9 cellular contexts compared by ENCODE assay signal in the genomic region with DNA sequence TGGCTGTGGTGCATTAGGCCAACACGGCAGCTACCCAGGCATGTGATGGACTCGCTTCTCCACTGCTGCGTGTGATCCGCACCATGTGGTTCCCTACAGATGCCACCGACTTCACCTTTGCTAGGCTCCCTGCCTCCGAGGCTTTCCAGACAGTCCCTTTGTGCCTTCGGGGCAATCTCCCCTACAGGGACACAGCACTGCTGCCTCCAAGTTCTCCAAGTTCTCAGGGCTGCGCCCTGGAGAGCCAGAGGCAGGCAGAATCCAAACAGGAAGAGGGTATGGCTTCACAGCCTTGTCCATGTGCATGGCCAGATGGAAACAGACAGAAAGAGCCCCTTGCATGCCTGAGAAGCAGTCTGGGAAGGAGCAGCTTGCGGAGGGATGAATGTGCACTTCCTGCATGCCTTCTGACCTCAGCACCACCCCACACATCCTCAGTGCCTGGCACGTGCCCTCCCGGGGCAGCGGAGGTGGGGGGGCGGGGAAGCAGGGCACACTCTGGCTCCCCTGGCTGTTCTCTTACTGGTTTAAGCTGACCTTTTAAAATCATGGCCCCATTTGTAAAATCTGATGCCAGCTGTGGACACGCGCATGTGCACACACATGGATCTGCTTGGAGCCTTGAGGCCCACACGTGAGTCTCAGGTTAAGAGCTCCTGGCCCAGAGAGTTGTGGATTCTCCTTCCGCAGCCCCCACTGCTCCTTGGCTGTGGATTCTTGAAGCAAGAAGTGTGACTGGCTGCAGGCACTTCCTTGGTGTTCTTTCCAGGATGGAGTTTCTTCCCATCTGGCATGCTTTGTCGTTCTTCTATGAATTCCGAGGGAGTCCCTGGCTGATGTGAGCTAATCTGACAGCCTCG. TPM values are rescaled to one million over a fixed set of nuclear protein-coding genes. Genes with fewer than 3 reads are reported as not detected.
DNase-seq lines count a peak whose midpoint lies in the region; ATAC-seq and TF ChIP-seq lines count a peak whose summit lies in the region.
"Had no signal": no experiment of that assay in that cellular context is flagged by ENCODE, and none has a peak within 500 bp of the region (broad histone marks: within the 10 kb centered on the region; RNA-seq: fewer than 3 reads in every experiment).

No MANE protein-coding gene starts in this region.

- no peaks in the 10 kb centered on the region for H3K36me3 ChIP-seq in MM.1S (replicated peaks; ENCODE audit: insufficient read depth, low read length)

- peaks cover 19% of the 10 kb centered on the region; the same call in 1 of the 2 replicates for H3K79me2 ChIP-seq in MM.1S (ENCODE audit: low read length)

- H3F3A ChIP-seq in MM.1S (ENCODE audit: insufficient read depth, low read length) = peaks cover 20% of the 10 kb centered on the region

- H3K9ac ChIP-seq in MM.1S (ENCODE audit: low read length) = no peak overlapping the region

- H3K4me3 Mint-ChIP-seq in effector memory CD8-positive, alpha-beta T cell = no peak overlapping the region

- no peaks in the 10 kb centered on the region for H3K27me3 Mint-ChIP-seq in effector memory CD8-positive, alpha-beta T cell

- H3K9me2 ChIP-seq in MM.1S (replicated peaks; ENCODE audit: insufficient read depth, low read length) = no peaks in the 10 kb centered on the region

- H3K27ac ChIP-seq in MM.1S (ENCODE audit: low read length) = no peak overlapping the region

- H3K36me3 Mint-ChIP-seq in effector memory CD8-positive, alpha-beta T cell (ENCODE audit: insufficient read depth) = peaks cover 18% of the 10 kb centered on the region

- no peak overlapping the region for H3K4me2 ChIP-seq in MM.1S (ENCODE audit: low read depth, low read length)

- no peaks in the 10 kb centered on the region for H4K20me1 ChIP-seq in MM.1S (ENCODE audit: insufficient read depth, low read length)

- H3K4me1 ChIP-seq in MM.1S (ENCODE audit: low read length) = peaks cover 29% of the 10 kb centered on the region

- H3K9me3 Mint-ChIP-seq in effector memory CD8-positive, alpha-beta T cell = no peaks in the 10 kb centered on the region

- no peak for ATAC-seq in effector memory CD8-positive, alpha-beta T cell (replicated peaks)
- peak; percentile 58 for ATAC-seq in omental fat pad (ENCODE audit: low FRiP score)

- H2AFZ ChIP-seq in MM.1S (ENCODE audit: low read length) = no peak overlapping the region

- peaks cover 19 to 27% of the 10 kb centered on the region in 2 donors for H3K4me1 Mint-ChIP-seq in effector memory CD8-positive, alpha-beta T cell (ENCODE audit: low read depth in 2 of 2)

- TF ChIP-seq CTCF in omental fat pad (IDR thresholded peaks at IDR 0.05) (no peak), MM.1S (IDR thresholded peaks at IDR 0.05; ENCODE audit: low read length) (no peak)

- H3K4me3 ChIP-seq in MM.1S (ENCODE audit: low read length) = no peak overlapping the region

- H3K9me3 ChIP-seq in MM.1S (replicated peaks; ENCODE audit: insufficient read depth, low read length) = no peaks in the 10 kb centered on the region

- H3K27ac Mint-ChIP-seq in effector memory CD8-positive, alpha-beta T cell = peak overlapping the region; percentile 60 to 71

- DNase-seq in COLO829 (ENCODE audit: low spot score) (peak; percentile 13), M059J (ENCODE audit: low read depth) (peak; percentile 84), omental fat pad (ENCODE audit: low spot score) (no peak), NCI-H2081 (lab: John Stamatoyannopoulos, UW) (no peak), MM.1S (no peak), COLO668 (lab: John Stamatoyannopoulos, UW; ENCODE audit: unreplicated experiment) (no peak), SK-N-DZ (ENCODE audit: low spot score) (no peak)
- DNase-seq in effector memory CD8-positive, alpha-beta T cell = no peak
- DNase-seq: erythroblast had no signal

- no peaks in the 10 kb centered on the region for H3K27me3 ChIP-seq in MM.1S (replicated peaks; ENCODE audit: insufficient read depth, low read length)

RNA-seq across cellular contexts. Expression of gene MTSS2, which starts 55.3 kb away (rescaled TPM):
- total RNA-seq in M059J (2014; rRNA removed; shearing (Covaris generic)) = 39.3 and 69.0 TPM in 2 replicates
- total RNA-seq in omental fat pad = 10 to 100 TPM; 19.3 to 70.1 (median 32.4) TPM
- 19.4 and 42.1 TPM in 2 replicates for polyA plus RNA-seq in SK-N-DZ (2014; cell fraction: cytosol; rRNA removed)
- polyA plus RNA-seq in SK-N-DZ (2014; cell fraction: nucleus; rRNA removed) = 45.1 and 55.5 TPM in 2 replicates

RNA-seq across cellular contexts. Expression of gene VAC14, which starts 59.8 kb away (rescaled TPM):
- 41.9 and 59.4 TPM in 2 replicates for total RNA-seq in M059J (2014; rRNA removed; shearing (Covaris generic))
- total RNA-seq in omental fat pad = 10 to 100 TPM; 24.0 to 44.1 (median 35.0) TPM
- 35.9 and 36.3 TPM in 2 replicates for polyA plus RNA-seq in SK-N-DZ (2014; cell fraction: cytosol; rRNA removed)
- 35.0 and 40.4 TPM in 2 replicates for polyA plus RNA-seq in SK-N-DZ (2014; cell fraction: nucleus; rRNA removed)

Comparison
In these comparisons a context has a peak if more than half of its experiments do, and no peak if none do; other contexts are left out.
1. DNase-seq: peak in COLO829 (single experiment) and M059J (single experiment); none in effector memory CD8-positive, alpha-beta T cell (0 of 3), omental fat pad (single experiment), NCI-H2081 (0 of 2), MM.1S (single experiment), COLO668 (single experiment) and SK-N-DZ (single experiment).